In the genomic region with DNA sequence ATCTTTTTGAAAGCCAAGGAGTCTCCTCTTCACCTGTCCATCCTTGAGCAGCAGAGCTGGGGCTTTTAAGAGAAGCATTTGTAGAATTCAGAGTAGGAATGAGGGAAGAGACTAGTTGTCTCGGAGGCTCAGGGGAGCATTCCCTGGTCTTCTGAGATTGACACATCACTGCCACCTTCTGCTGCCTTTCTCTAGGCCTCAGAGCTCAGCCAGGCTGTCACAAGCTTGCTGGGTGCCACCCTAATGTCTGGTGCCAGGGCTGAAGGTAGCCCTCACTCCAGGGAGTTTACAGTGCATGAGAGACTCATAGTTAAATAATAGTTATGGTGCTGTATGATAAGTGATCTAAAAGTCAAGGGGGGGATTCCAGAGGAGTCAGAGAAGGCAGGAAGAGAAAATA, we compare ENCODE assay signal across 25 cellular contexts.
"Had no signal": no experiment of that assay in that cellular context is flagged by ENCODE, and none has a peak within 500 bp of the region (broad histone marks: within the 10 kb centered on the region; RNA-seq: fewer than 3 reads in every experiment).

No MANE protein-coding gene starts in this region.

- H3K36me3 ChIP-seq: Peyer's patch had no signal

- H3K27ac Mint-ChIP-seq: activated CD8-positive, alpha-beta T cell treated with anti-CD3 and anti-CD28 coated beads, Interleukin-2, amount 10 ng/mL, durations not matched to agents 7 days and 5 days; activated naive CD4-positive, alpha-beta T cell treated with anti-CD3 and anti-CD28 coated beads, Interleukin-2, amount 50 U/mL, for 72 hours; activated naive CD8-positive, alpha-beta T cell treated with anti-CD3 and anti-CD28 coated beads, Interleukin-2, amount 50 U/mL, for 24 hours; IgD-negative memory B cell; T-helper 1 cell treated with Interleukin-12 subunit alpha and Interleukin-12 subunit beta and Interleukin-4 antibody, amounts not matched to agents 30 μg/mL and 1 μg/mL, for 36 hours; WTC11 had no signal

- H3K4me1 Mint-ChIP-seq: activated naive CD8-positive, alpha-beta T cell treated with anti-CD3 and anti-CD28 coated beads, Interleukin-2, amount 50 U/mL, for 24 hours had no signal

- DNase-seq: activated CD4-positive, alpha-beta T cell treated with anti-CD3 and anti-CD28 coated beads for 48 hours; activated CD4-positive, alpha-beta T cell treated with anti-CD3 and anti-CD28 coated beads, Interleukin-2, amount 50 U/mL, for 4 hours; activated CD4-positive, CD25-positive, alpha-beta regulatory T cell treated with anti-CD3 and anti-CD28 coated beads, Interleukin-2, amount 50 U/mL, for 72 hours; activated CD8-positive, alpha-beta memory T cell treated with anti-CD3 and anti-CD28 coated beads, Interleukin-2, amount 50 U/mL, for 48 hours; activated CD8-positive, alpha-beta T cell treated with anti-CD3 and anti-CD28 coated beads, Interleukin-2, amount 10 ng/mL, durations not matched to agents 7 days and 5 days; activated naive CD4-positive, alpha-beta T cell treated with Interleukin-2 at 50 U/mL for 16 hours; activated naive CD8-positive, alpha-beta T cell treated with anti-CD3 and anti-CD28 coated beads, Interleukin-2, amount 50 U/mL, for 24 hours; activated T-cell treated with anti-CD3 and anti-CD28 coated beads, Interleukin-2, amount 50 U/mL, for 1 hour; amniotic stem cell; body of pancreas; KG1; NCI-H1092; NCI-H1417; NCI-H1930; NCI-H510A treated with DMSO at 0.1 percent for 48 hours; NCI-H69; NK-92 treated with Interleukin-12 subunit alpha and Interleukin-12 subunit beta, amount 100 ng/mL, for 24 hours; Peyer's patch; SHP77 treated with DMSO at 0.1 percent for 48 hours; T-helper 9 cell had no signal

- ATAC-seq: activated CD8-positive, alpha-beta T cell treated with anti-CD3 and anti-CD28 coated beads, Interleukin-2, amount 10 ng/mL, durations not matched to agents 7 days and 5 days; activated naive CD4-positive, alpha-beta T cell treated with anti-CD3 and anti-CD28 coated beads, Interleukin-2, amount 50 U/mL, for 72 hours; activated naive CD8-positive, alpha-beta T cell treated with anti-CD3 and anti-CD28 coated beads, Interleukin-2, amount 50 U/mL, for 24 hours; body of pancreas; WTC11 had no signal

- H3K4me3 ChIP-seq: ascending aorta, body of pancreas, Peyer's patch had no signal

- H3K27ac ChIP-seq: ascending aorta, body of pancreas, Peyer's patch had no signal

- H3K9me3 ChIP-seq: body of pancreas, Peyer's patch had no signal

- H3K27me3 ChIP-seq: ascending aorta, body of pancreas, Peyer's patch had no signal

- H3K27me3 Mint-ChIP-seq: IgD-negative memory B cell had no signal

- H3K4me3 Mint-ChIP-seq: activated CD8-positive, alpha-beta T cell treated with anti-CD3 and anti-CD28 coated beads, Interleukin-2, amount 10 ng/mL, durations not matched to agents 7 days and 5 days; activated naive CD8-positive, alpha-beta T cell treated with anti-CD3 and anti-CD28 coated beads, Interleukin-2, amount 50 U/mL, for 24 hours; IgD-negative memory B cell; T-helper 1 cell treated with Interleukin-12 subunit alpha and Interleukin-12 subunit beta and Interleukin-4 antibody, amounts not matched to agents 30 μg/mL and 1 μg/mL, for 36 hours; WTC11 had no signal

- H3K4me1 ChIP-seq: ascending aorta, body of pancreas, Peyer's patch had no signal
